11 cellular contexts compared by ENCODE assay signal in the genomic region with DNA sequence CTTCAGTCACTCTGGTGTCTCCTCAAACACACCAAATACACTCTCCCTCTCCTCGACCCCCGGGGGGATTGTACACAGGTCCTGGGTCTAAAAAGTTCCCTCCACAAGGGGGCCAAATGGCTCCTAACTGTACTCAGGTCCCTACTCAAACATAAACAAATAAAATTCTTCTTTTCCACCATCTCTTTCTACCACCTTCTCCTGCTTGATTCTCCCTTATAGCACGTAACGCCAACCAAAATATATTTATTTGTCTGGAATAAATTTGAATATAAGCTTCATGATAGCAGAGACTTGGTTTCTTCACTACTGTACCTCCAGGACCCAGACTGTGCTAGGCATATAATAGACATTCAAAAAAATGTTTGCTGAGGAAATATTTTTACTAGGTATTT. TPM values are rescaled to one million over a fixed set of nuclear protein-coding genes. Genes with fewer than 3 reads are reported as not detected.
DNase-seq lines count a peak whose midpoint lies in the region; ATAC-seq, FAIRE-seq and TF ChIP-seq lines count a peak whose summit lies in the region.
"Had no signal": no experiment of that assay in that cellular context is flagged by ENCODE, and none has a peak within 500 bp of the region (broad histone marks: within the 10 kb centered on the region; RNA-seq: fewer than 3 reads in every experiment).

No MANE protein-coding gene starts in this region.

- TF ChIP-seq POLR2A in H1 (IDR thresholded peaks at IDR 0.05; ENCODE audit: control extremely low read depth in 1 of 2, low read depth in 2 of 2, low read length in 2 of 2), result no peak

- 0 out of 2 replicates have a peak, but pooled peaks have one; percentile 2 for TF ChIP-seq CTCF in GM12874 (IDR thresholded peaks at IDR 0.05; ENCODE audit: insufficient read depth, low read depth, low read length)
- TF ChIP-seq CTCF in H1 (IDR thresholded peaks at IDR 0.05; ENCODE audit: control extremely low read depth in 1 of 3, insufficient read depth in 1 of 3, low read depth in 1 of 3, low read length in 3 of 3), result peak in 1 of 3 experiments; percentile 20; a peak in 1 of 4 replicates

- no peak overlapping the region for H3K23ac ChIP-seq in H1 (ENCODE audit: insufficient read length)

- no peak overlapping the region for H2BK12ac ChIP-seq in H1 (ENCODE audit: low read depth, low read length)

- H2BK20ac ChIP-seq in H1 (ENCODE audit: low read length), result no peak overlapping the region

- H4K91ac ChIP-seq in H1 (replicated peaks; ENCODE audit: insufficient read length, low read length), result no peak overlapping the region

- no peak overlapping the region for H3K18ac ChIP-seq in H1 (ENCODE audit: extremely low read depth, low read length)

- H2BK120ac ChIP-seq in H1 (replicated peaks; ENCODE audit: low read depth, low read length), result no peak overlapping the region

- H3K4me1 ChIP-seq in H1 (replicated peaks in 1 of 4; ENCODE audit: control insufficient read depth in 3 of 4, insufficient read depth in 4 of 4, low read length in 3 of 4), result peaks cover 0 to 8% (median 3%) of the 10 kb centered on the region in 4 experiments; a peak in 3 of 7 replicates

- H3K79me1 ChIP-seq in H1 (ENCODE audit: low read depth, low read length), result peaks cover 4% of the 10 kb centered on the region; the same call in 1 of the 2 replicates

- no peak overlapping the region for H2AK5ac ChIP-seq in H1 (ENCODE audit: low read depth, low read length)

- H3K23me2 ChIP-seq in H1 (ENCODE audit: low read depth, low read length), result no peaks in the 10 kb centered on the region

- peak in 1 of 2 experiments; percentile 30; a peak in 1 of 4 replicates for TF ChIP-seq RAD21 in H1 (IDR thresholded peaks at IDR 0.05 in 1 of 2, conservative IDR thresholded peaks at IDR 0.05 in 1 of 2; ENCODE audit: low read depth in 2 of 2, low read length in 2 of 2)

- no peak overlapping the region for H3K4me2 ChIP-seq in H1 (ENCODE audit: insufficient read depth in 1 of 2, low read depth in 2 of 2, low read length in 2 of 2)

- DNase-seq in H1 (ENCODE audit: low read depth in 1 of 2, low spot score in 2 of 2), result no peak
- no peak for DNase-seq in SW480 (ENCODE audit: low spot score)
- no peak for DNase-seq in amygdala (lab: John Stamatoyannopoulos, UW)
- no peak for DNase-seq in stimulated activated CD4-positive, alpha-beta T cell treated with anti-CD3 and anti-CD28 coated beads, Interleukin-4, amount 100 ng/mL, for 24 hours
- DNase-seq in GM19239 (ENCODE audit: insufficient read length, low spot score), result no peak
- DNase-seq: DMS153, NCI-H1436 treated with DMSO at 0.1 percent for 48 hours had no signal

- CTCF ChIA-PET in H1 (lab: Charles Lee; ENCODE audit: partially characterized antibody), result interaction anchor here (0.6 to 1.4 kb wide), 10 partner anchors 14 to 982 kb away, joined by 3 to 5 read pairs (median 3); no protein-coding TSS in a partner anchor

- no peak overlapping the region for H3K56ac ChIP-seq in H1 (replicated peaks; ENCODE audit: insufficient read length, low read depth, low read length)

- ATAC-seq in GM21515 (IDR thresholded peaks at IDR 0.05; ENCODE audit: unreplicated experiment) (peak; percentile 44), HG03342 (IDR thresholded peaks at IDR 0.05; ENCODE audit: unreplicated experiment) (peak; percentile 67)

- H3K27ac ChIP-seq in H1 (ENCODE audit: low read depth, low read length), result no peak overlapping the region

- H3K4me3 ChIP-seq in H1 (ENCODE audit: extremely low read depth in 1 of 4, insufficient read depth in 2 of 4, low read depth in 3 of 4, low read length in 4 of 4), result no peak overlapping the region
- H3K4me3 ChIP-seq: lung had no signal

- no peak overlapping the region for H3K9ac ChIP-seq in H1 (replicated peaks in 1 of 4; ENCODE audit: extremely low read depth in 1 of 4, low read depth in 3 of 4, low read length in 3 of 4)

- H4K5ac ChIP-seq in H1 (ENCODE audit: insufficient read length, low read depth, low read length), result no peak overlapping the region

- no peak overlapping the region for H2BK5ac ChIP-seq in H1 (ENCODE audit: low read depth, low read length)

- WGBS in H1 (ENCODE audit: extremely low coverage in 1 of 2, insufficient coverage in 1 of 2, insufficient read length in 1 of 2, insufficient replicate concordance in 2 of 2, low coverage in 1 of 2, low lambda C conversion rate in 2 of 2, missing lambda C conversion rate in 1 of 2), 2 experiments, result 88 to 100% methylated on average over 2 to 4 of the region's 4 CpGs

- H3K79me2 ChIP-seq in H1 (ENCODE audit: control insufficient read depth in 1 of 2, insufficient read depth in 2 of 2, low read length in 2 of 2), result peaks cover 26 to 100% of the 10 kb centered on the region in 2 experiments

- H2AFZ ChIP-seq in H1 (ENCODE audit: low read length), result no peak overlapping the region

- H3K27me3 ChIP-seq in H1 (replicated peaks in 1 of 4; ENCODE audit: control insufficient read depth in 3 of 4, extremely low read depth in 1 of 4, insufficient read depth in 3 of 4, low read length in 3 of 4), result no peaks in the 10 kb centered on the region

- POLR2A ChIA-PET in H1 (lab: Charles Lee; ENCODE audit: partially characterized antibody), result no interaction called here

- TF ChIP-seq EP300 in H1 (IDR thresholded peaks at IDR 0.05; ENCODE audit: borderline replicate concordance in 1 of 2, low read depth in 2 of 2, low read length in 2 of 2), result no peak

- H3K9me3 ChIP-seq in H1 (ENCODE audit: insufficient read depth in 2 of 2, low read depth in 1 of 2, low read length in 1 of 2), result no peaks in the 10 kb centered on the region

- peaks cover 2 to 5% of the 10 kb centered on the region in 2 experiments for H4K20me1 ChIP-seq in H1 (replicated peaks in 1 of 2; ENCODE audit: control insufficient read depth in 1 of 2, insufficient read depth in 2 of 2, low read length in 2 of 2)

- H3K4ac ChIP-seq in H1 (replicated peaks; ENCODE audit: insufficient read length, low read depth, low read length), result no peak overlapping the region

- H3K36me3 ChIP-seq in H1 (ENCODE audit: control insufficient read depth in 2 of 4, insufficient read depth in 4 of 4, low read length in 3 of 4), result no peaks in the 10 kb centered on the region

- peak overlapping the region; percentile 2; the same call in 1 of the 2 replicates for H2BK15ac ChIP-seq in H1 (ENCODE audit: low read length)

- no peak for FAIRE-seq in H1 (lab: Jason Lieb, UNC)
- FAIRE-seq in GM19239 (lab: Jason Lieb, UNC), result no peak

- H3K14ac ChIP-seq in H1 (ENCODE audit: insufficient read length), result no peak overlapping the region

- H4K8ac ChIP-seq in H1 (ENCODE audit: extremely low read depth, insufficient read depth, low read length), result no peak overlapping the region

TF ChIP-seq in H1, 55 proteins besides CTCF, POLR2A, EP300 and RAD21:
- TF ChIP-seq CEBPB (IDR thresholded peaks at IDR 0.05; ENCODE audit: low read depth, low read length) (no peak), PHF8 (conservative IDR thresholded peaks at IDR 0.05; ENCODE audit: low read depth, low read length) (no peak), FOSL1 (IDR thresholded peaks at IDR 0.05; ENCODE audit: insufficient read depth, low read depth, low read length) (no peak), EGR1 (IDR thresholded peaks at IDR 0.05; ENCODE audit: borderline replicate concordance, low read depth, low read length) (no peak), SP1 (IDR thresholded peaks at IDR 0.05; ENCODE audit: low read depth, low read length) (no peak), TBP (IDR thresholded peaks at IDR 0.05; ENCODE audit: low read depth, low read length) (no peak), NANOG (IDR thresholded peaks at IDR 0.05; ENCODE audit: insufficient read depth, low read depth, low read length, poor library complexity, severe bottlenecking) (no peak), JUN (IDR thresholded peaks at IDR 0.05; ENCODE audit: low read depth, low read length) (no peak), CBX8 (IDR thresholded peaks at IDR 0.05; ENCODE audit: borderline replicate concordance, low read depth, low read length) (no peak), CBX5 (IDR thresholded peaks at IDR 0.05; ENCODE audit: low read depth, low read length) (no peak), KDM5A (IDR thresholded peaks at IDR 0.05; ENCODE audit: low read length) (no peak), KDM1A (IDR thresholded peaks at IDR 0.05; ENCODE audit: borderline replicate concordance, low read length) (no peak)
- TF ChIP-seq, protein P1, sequence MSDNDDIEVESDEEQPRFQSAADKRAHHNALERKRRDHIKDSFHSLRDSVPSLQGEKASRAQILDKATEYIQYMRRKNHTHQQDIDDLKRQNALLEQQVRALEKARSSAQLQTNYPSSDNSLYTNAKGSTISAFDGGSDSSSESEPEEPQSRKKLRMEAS (IDR thresholded peaks at IDR 0.05), result no peak
TF ChIP-seq in H1: peak in this region for 0.

RNA-seq across cellular contexts. Expression of a gene that starts 21.4 kb away (rescaled TPM):
- total RNA-seq in H1 (2021; fragmentation: NEBNext Ultra II Directional; extraction: Animal tissue kit (Norgen Biotek cat#: 25700)), result 40.4 and 40.8 TPM in 2 replicates
- polyA plus RNA-seq in H1 (2011; rRNA removed), result 13.3 and 17.2 TPM in 2 replicates
- 21.6 TPM for polyA plus RNA-seq in H1 (2011; cell fraction: cytosol; rRNA removed)
- polyA plus RNA-seq in H1 (2011; cell fraction: nucleus; rRNA removed), result 22.2 TPM
- polyA plus RNA-seq in H1 (2012, experiment 1 of 2), result 26.7 to 29.8 TPM (median 28.7 TPM) in 4 replicates
- 2.2 TPM for polyA plus RNA-seq in H1 (2012, experiment 2 of 2)
- 27.0 TPM for polyA plus RNA-seq in H1 (2013, experiment 1 of 2)
- 23.0 TPM for polyA plus RNA-seq in H1 (2013, experiment 2 of 2)
- 38.1 and 43.4 TPM in 2 replicates for polyA minus RNA-seq in H1 (2011; rRNA and poly(A)+ RNA removed)
- 17.6 TPM for polyA minus RNA-seq in H1 (2011; cell fraction: cytosol; rRNA and poly(A)+ RNA removed)
- 69.6 TPM for polyA minus RNA-seq in H1 (2011; cell fraction: nucleus; rRNA and poly(A)+ RNA removed)
